8 cellular contexts compared by ENCODE assay signal in genomic region chr22:50526849-50527801, GRCh38. TPM values are rescaled to one million over a fixed set of nuclear protein-coding genes. Genes with fewer than 3 reads are reported as not detected.
DNase-seq lines count a peak whose midpoint lies in the region; ATAC-seq and TF ChIP-seq lines count a peak whose summit lies in the region.

No MANE protein-coding gene starts in this region.

- peaks cover 0 to 30% (median 0%) of the 10 kb centered on the region in 3 donors for H3K27me3 ChIP-seq in stomach

- WGBS in stomach, 5 donors, result 39 to 59% (median 48%) methylated on average over 28 to 29 of the region's 29 CpGs

- no peak for TF ChIP-seq CTCF in stomach (IDR thresholded peaks at IDR 0.05)

- H3K4me3 ChIP-seq in stomach, result peak overlapping the region; percentile 63 to 86 (median 80)

- no peaks in the 10 kb centered on the region for H3K9me3 ChIP-seq in stomach

- no peak for TF ChIP-seq POLR2A in stomach (IDR thresholded peaks at IDR 0.05)

- peak; percentile 55 for DNase-seq in stimulated activated CD4-positive, alpha-beta T cell treated with anti-CD3 and anti-CD28 coated beads, Interleukin-1b, Interleukin-23, amount 100 ng/mL, for 48 hours
- no peak for DNase-seq in stimulated activated CD4-positive, alpha-beta T cell treated with anti-CD3 and anti-CD28 coated beads, Interleukin-4, amount 100 ng/mL, for 1 hour
- DNase-seq in T47D (ENCODE audit: low read depth in 1 of 2, low spot score in 1 of 2) (peak; percentile 56 to 72), left colon (peak; percentile 61 to 79), stomach (peak; percentile 72), mucosa of gallbladder (ENCODE audit: low spot score) (no peak)

- peak overlapping the region; percentile 92 to 98 (median 94) for H3K27ac ChIP-seq in stomach

- ATAC-seq in left colon, result no peak
- no peak for ATAC-seq in HG02973 (IDR thresholded peaks at IDR 0.05; ENCODE audit: unreplicated experiment)

- no peak for TF ChIP-seq EP300 in stomach (IDR thresholded peaks at IDR 0.05)

- peaks cover 18 to 22% (median 21%) of the 10 kb centered on the region in 4 donors for H3K36me3 ChIP-seq in stomach

- intact Hi-C loops in left colon (cut with DNase I, micrococcal nuclease), result no loop called here
- intact Hi-C loops in stomach (cut with DNase I; ENCODE audit: low total_unique reads), result no loop called here

- in situ Hi-C loops in T47D (cut with HindIII; ENCODE audit: low pct_unique_long_range_greater_than_20kb, low sequenced_read_pairs), result no loop called here

- peaks cover 60 to 81% (median 79%) of the 10 kb centered on the region in 4 donors for H3K4me1 ChIP-seq in stomach

TF ChIP-seq in PFSK-1, 5 proteins besides CTCF, POLR2A, EP300 and RAD21:
- TF ChIP-seq REST (IDR thresholded peaks at IDR 0.05; ENCODE audit: insufficient read depth in 1 of 2, low read depth in 2 of 2, low read length in 2 of 2) (no peak), POLR2AphosphoS5 (IDR thresholded peaks at IDR 0.05; ENCODE audit: low read depth, low read length) (peak; percentile 46; the same call in 1 of the 2 replicates)
TF ChIP-seq in PFSK-1: peak in this region for 1.

RNA-seq across cellular contexts. Expression of gene SCO2, which starts 1.7 kb away (rescaled TPM):
- 23.9 TPM for polyA plus RNA-seq in PFSK-1 (2012; ENCODE audit: insufficient read length, low read depth)
- total RNA-seq in left colon (1 to 10 TPM; 5.5 to 5.7 TPM), stomach (not detected), mucosa of gallbladder (1.3 TPM)
- 1 to 10 TPM in 2 of 3 donors, under 1 TPM in 1; 0.92 to 7.5 (median 1.9) TPM for polyA plus RNA-seq in stomach

RNA-seq across cellular contexts. Expression of gene TYMP, which starts 2.7 kb away (rescaled TPM):
- 8.2 TPM for polyA plus RNA-seq in PFSK-1 (2012; ENCODE audit: insufficient read length, low read depth)
- total RNA-seq in left colon (10 to 100 TPM; 32.0 to 33.0 TPM), stomach (100 to 1,000 TPM in 2 of 5 donors, 10 to 100 TPM in 3; 14.3 to 146 (median 78.8) TPM), mucosa of gallbladder (34.8 TPM)
- 100 to 1,000 TPM in 1 of 3 donors, 10 to 100 TPM in 2; 46.3 to 162 (median 61.6) TPM for polyA plus RNA-seq in stomach

RNA-seq across cellular contexts. Expression of gene KLHDC7B, which starts 18.6 kb away (rescaled TPM):
- polyA plus RNA-seq in PFSK-1 (2012; ENCODE audit: insufficient read length, low read depth), result 17.9 TPM
- total RNA-seq in left colon (under 1 TPM in 1 of 2 donors, not detected in 1; 0.17 TPM), stomach (not detected), mucosa of gallbladder (0.17 TPM)
- polyA plus RNA-seq in stomach, result under 1 TPM in 2 of 3 donors, not detected in 1; 0.25 to 0.46 TPM

RNA-seq across cellular contexts. Expression of gene NCAPH2, which starts 19.1 kb away (rescaled TPM):
- 68.3 TPM for polyA plus RNA-seq in PFSK-1 (2012; ENCODE audit: insufficient read length, low read depth)
- total RNA-seq in left colon (10 to 100 TPM; 26.6 to 27.1 TPM), stomach (10 to 100 TPM; 12.9 to 34.8 (median 23.2) TPM), mucosa of gallbladder (35.2 TPM)
- polyA plus RNA-seq in stomach, result 10 to 100 TPM; 34.5 to 47.9 (median 38.4) TPM

RNA-seq across cellular contexts. Expression of gene LMF2, which starts 19.6 kb away (rescaled TPM):
- polyA plus RNA-seq in PFSK-1 (2012; ENCODE audit: insufficient read length, low read depth), result 69.4 TPM
- total RNA-seq in left colon (10 to 100 TPM; 58.7 to 59.3 TPM), stomach (100 to 1,000 TPM in 1 of 5 donors, 10 to 100 TPM in 4; 11.9 to 212 (median 58.5) TPM), mucosa of gallbladder (89.1 TPM)
- polyA plus RNA-seq in stomach, result 10 to 100 TPM; 13.1 to 73.4 (median 25.6) TPM

Comparison
In these comparisons a context has a peak if more than half of its experiments do, and no peak if none do; other contexts are left out.
1. DNase-seq: peak in stimulated activated CD4-positive, alpha-beta T cell treated with anti-CD3 and anti-CD28 coated beads, Interleukin-1b, Interleukin-23, amount 100 ng/mL, for 48 hours (single experiment), T47D (2 of 2), left colon (2 of 2) and stomach (single experiment); none in stimulated activated CD4-positive, alpha-beta T cell treated with anti-CD3 and anti-CD28 coated beads, Interleukin-4, amount 100 ng/mL, for 1 hour (single experiment) and mucosa of gallbladder (single experiment).